23 cellular contexts compared by ENCODE assay signal in genomic region chrX:32153586-32153985, GRCh38.
"Had no signal": no experiment of that assay in that cellular context is flagged by ENCODE, and none has a peak within 500 bp of the region (broad histone marks: within the 10 kb centered on the region; RNA-seq: fewer than 3 reads in every experiment).

No MANE protein-coding gene starts in this region.

- H3K36me3 Mint-ChIP-seq: immature natural killer cell; natural killer cell treated with Interleukin-12 subunit alpha and Interleukin-12 subunit beta and Interleukin-15 and Interleukin-18, amount 100 ng/mL, for 72 hours had no signal

- H3K9me3 Mint-ChIP-seq: effector memory CD8-positive, alpha-beta T cell; natural killer cell treated with Interleukin-12 subunit alpha and Interleukin-12 subunit beta and Interleukin-15 and Interleukin-18, amount 100 ng/mL, for 72 hours had no signal

- H3K27ac Mint-ChIP-seq: effector memory CD8-positive, alpha-beta T cell; immature natural killer cell; natural killer cell treated with Interleukin-12 subunit alpha and Interleukin-12 subunit beta and Interleukin-15 and Interleukin-18, amount 100 ng/mL, for 72 hours had no signal

- H3K27ac ChIP-seq: coronary artery, epithelial cell of prostate, esophagus muscularis mucosa, gastrocnemius medialis, left ventricle myocardium inferior, neutrophil, right atrium auricular region, sigmoid colon, skin epidermis, stomach, thoracic aorta, transverse colon had no signal

- H3K27me3 Mint-ChIP-seq: effector memory CD8-positive, alpha-beta T cell; natural killer cell treated with Interleukin-12 subunit alpha and Interleukin-12 subunit beta and Interleukin-15 and Interleukin-18, amount 100 ng/mL, for 72 hours had no signal

- H3K4me3 ChIP-seq: coronary artery, esophagus muscularis mucosa, gastrocnemius medialis, left ventricle myocardium inferior, lung, right atrium auricular region, sigmoid colon, skin epidermis, stomach, thoracic aorta, transverse colon had no signal

- H3K36me3 ChIP-seq: esophagus muscularis mucosa, gastrocnemius medialis, left ventricle myocardium inferior, neutrophil, right atrium auricular region, sigmoid colon, stomach, thoracic aorta, transverse colon had no signal

- DNase-seq: cerebellar nuclear complex; effector memory CD8-positive, alpha-beta T cell; gastrocnemius medialis; immature natural killer cell; left ventricle myocardium inferior; mesenchymal stem cell; midbrain; posterior cingulate gyrus; sigmoid colon; stimulated activated CD4-positive, alpha-beta T cell treated with anti-CD3 and anti-CD28 coated beads, Interleukin-12 subunit alpha, Interleukin-12 subunit beta, amount 100 ng/mL, for 4 hours; stimulated activated naive CD4-positive, alpha-beta T cell; stomach; substantia nigra; transverse colon had no signal

- H3K4me1 ChIP-seq: esophagus muscularis mucosa, right atrium auricular region, sigmoid colon, stomach, transverse colon had no signal

- H3K4me1 Mint-ChIP-seq: immature natural killer cell had no signal

- H3K27me3 ChIP-seq: esophagus muscularis mucosa, gastrocnemius medialis, neutrophil, right atrium auricular region, sigmoid colon, stomach, transverse colon had no signal

- H3K9me3 ChIP-seq: esophagus muscularis mucosa, gastrocnemius medialis, left ventricle myocardium inferior, neutrophil, right atrium auricular region, sigmoid colon, stomach, thoracic aorta, transverse colon had no signal

- ATAC-seq: effector memory CD8-positive, alpha-beta T cell; gastrocnemius medialis; natural killer cell treated with Interleukin-12 subunit alpha and Interleukin-12 subunit beta and Interleukin-15 and Interleukin-18, amount 100 ng/mL, for 72 hours had no signal

- H3K4me3 Mint-ChIP-seq: effector memory CD8-positive, alpha-beta T cell; immature natural killer cell; natural killer cell treated with Interleukin-12 subunit alpha and Interleukin-12 subunit beta and Interleukin-15 and Interleukin-18, amount 100 ng/mL, for 72 hours had no signal
